In genomic region chr9:117073539-117074336, GRCh38 we compare ENCODE assay signal across 8 cellular contexts.
DNase-seq lines count a peak whose midpoint lies in the region; ATAC-seq and TF ChIP-seq lines count a peak whose summit lies in the region.

No MANE protein-coding gene starts in this region.

- H3K36me3 Mint-ChIP-seq in WTC11, result no peaks in the 10 kb centered on the region

- POLR2A ChIA-PET in WTC11 (lab: Charles Lee), result no interaction called here

- CTCF ChIA-PET in WTC11 (lab: Charles Lee), result interaction anchor here (0.6 to 1.3 kb wide), 4 partner anchors 41 to 338 kb away, joined by 3 to 4 read pairs (median 4); no protein-coding TSS in a partner anchor

- DNase-seq in DMS79 treated with DMSO at 0.1 percent for 48 hours (lab: John Stamatoyannopoulos, UW) (peak; percentile 43), DMS79 (lab: John Stamatoyannopoulos, UW) (no peak), HuH-7.5 (ENCODE audit: low spot score) (peak; percentile 34), WTC11 (ENCODE audit: low spot score) (peak; percentile 80), medulla oblongata (ENCODE audit: extremely low spot score) (peak; percentile 62), MV-4-11 (lab: John Stamatoyannopoulos, UW) (no peak)
- no peak for DNase-seq in activated effector memory CD4-positive, alpha-beta T cell treated with anti-CD3 and anti-CD28 coated beads, Interleukin-2, amount 50 U/mL, for 16 hours

- H3K27me3 Mint-ChIP-seq in WTC11 (ENCODE audit: low read depth), result no peaks in the 10 kb centered on the region

- H3K27ac Mint-ChIP-seq in WTC11, result 0 out of 2 replicates have a peak overlapping the region, but pooled peaks have one; percentile 6

- TF ChIP-seq CTCF in WTC11 (IDR thresholded peaks at IDR 0.05), result peak; percentile 79

- H3K4me1 Mint-ChIP-seq in WTC11, result peaks cover 34% of the 10 kb centered on the region

- ATAC-seq in WTC11, result peak; percentile 91
- no peak for ATAC-seq in HG03432 (IDR thresholded peaks at IDR 0.05; ENCODE audit: unreplicated experiment)

- no peaks in the 10 kb centered on the region for H3K9me3 Mint-ChIP-seq in WTC11

- H3K4me3 Mint-ChIP-seq in WTC11, result no peak overlapping the region

TF ChIP-seq in WTC11, 78 proteins besides CTCF, POLR2A, EP300 and RAD21:
- 0 out of 2 replicates have a peak, but pooled peaks have one; percentile 33 for TF ChIP-seq HMGXB4 (CRISPR knock-in tag; IDR thresholded peaks at IDR 0.05)
- TF ChIP-seq ZNF396 (CRISPR knock-in tag; IDR thresholded peaks at IDR 0.05; ENCODE audit: borderline replicate concordance), result no peak

Comparison
In these comparisons a context has a peak if more than half of its experiments do, and no peak if none do; other contexts are left out.
1. DNase-seq: peak in DMS79 treated with DMSO at 0.1 percent for 48 hours (single experiment), HuH-7.5 (single experiment), WTC11 (single experiment) and medulla oblongata (single experiment); none in DMS79 (single experiment), activated effector memory CD4-positive, alpha-beta T cell treated with anti-CD3 and anti-CD28 coated beads, Interleukin-2, amount 50 U/mL, for 16 hours (single experiment) and MV-4-11 (single experiment).